ENCODE assay signal across 16 cellular contexts in the genomic region with DNA sequence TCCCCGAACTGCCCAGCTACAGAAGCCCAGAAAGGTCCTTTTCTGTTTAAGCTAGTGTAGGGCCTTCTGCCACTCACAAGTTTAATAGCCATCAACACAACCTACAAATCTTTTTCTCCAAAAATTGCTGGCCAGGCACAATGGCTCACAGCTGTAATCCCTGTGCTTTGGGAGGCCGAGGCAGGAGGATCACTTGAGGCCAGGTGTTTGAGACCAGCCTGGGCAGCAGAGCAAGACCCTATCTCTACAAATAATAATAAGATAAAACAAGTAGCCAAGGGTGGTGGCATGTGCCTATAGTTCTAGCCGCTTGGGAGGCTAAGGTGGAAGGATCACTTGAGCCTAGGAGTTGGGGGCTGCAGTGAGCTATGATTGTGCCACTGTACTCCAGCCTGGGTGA.
DNase-seq lines count a peak whose midpoint lies in the region; ATAC-seq, FAIRE-seq and TF ChIP-seq lines count a peak whose summit lies in the region.
"Had no signal": no experiment of that assay in that cellular context is flagged by ENCODE, and none has a peak within 500 bp of the region (broad histone marks: within the 10 kb centered on the region; RNA-seq: fewer than 3 reads in every experiment).

No MANE protein-coding gene starts in this region.

- no peak overlapping the region for H3K27ac Mint-ChIP-seq in activated CD8-positive, alpha-beta memory T cell treated with anti-CD3 and anti-CD28 coated beads, Interleukin-2, amount 10 ng/mL, durations not matched to agents 7 days and 5 days
- peak overlapping the region in 2 of 3 experiments; percentile 59 to 71 for H3K27ac Mint-ChIP-seq in nephron
- H3K27ac Mint-ChIP-seq: CD14-positive monocyte; CD8-positive, alpha-beta T cell; HFFc6 had no signal

- no peaks in the 10 kb centered on the region for H3K79me2 ChIP-seq in H1 (ENCODE audit: control insufficient read depth in 1 of 2, insufficient read depth in 2 of 2, low read length in 2 of 2)

- no peak for ATAC-seq in activated CD8-positive, alpha-beta memory T cell treated with anti-CD3 and anti-CD28 coated beads, Interleukin-2, amount 10 ng/mL, durations not matched to agents 7 days and 5 days
- ATAC-seq in GM21576 (IDR thresholded peaks at IDR 0.05; ENCODE audit: unreplicated experiment), result no peak
- ATAC-seq: CD8-positive, alpha-beta T cell had no signal

- CTCF ChIA-PET in activated CD8-positive, alpha-beta memory T cell treated with anti-CD3 and anti-CD28 coated beads, Interleukin-2, amount 10 ng/mL, durations not matched to agents 7 days and 5 days (lab: Charles Lee), result interaction anchor here (0.6 kb wide), 1 partner anchor 47 kb away, joined by 3 read pairs; no protein-coding TSS in a partner anchor
- CTCF ChIA-PET in H1 (lab: Charles Lee; ENCODE audit: partially characterized antibody), result interaction anchor here (0.6 to 1.6 kb wide), 4 partner anchors 9 to 121 kb away, joined by 3 to 4 read pairs (median 3); no protein-coding TSS in a partner anchor

- peaks cover 5% of the 10 kb centered on the region for H3K27me3 Mint-ChIP-seq in activated CD8-positive, alpha-beta memory T cell treated with anti-CD3 and anti-CD28 coated beads, Interleukin-2, amount 10 ng/mL, durations not matched to agents 7 days and 5 days
- peaks cover 27% of the 10 kb centered on the region for H3K27me3 Mint-ChIP-seq in nephron (ENCODE audit: low read depth)

- no peak for TF ChIP-seq RAD21 in H1 (IDR thresholded peaks at IDR 0.05 in 1 of 2, conservative IDR thresholded peaks at IDR 0.05 in 1 of 2; ENCODE audit: low read depth in 2 of 2, low read length in 2 of 2)

- H3K23me2 ChIP-seq in H1 (ENCODE audit: low read depth, low read length), result no peaks in the 10 kb centered on the region

- H2BK120ac ChIP-seq in H1 (replicated peaks; ENCODE audit: low read depth, low read length), result no peak overlapping the region

- H3K4me1 ChIP-seq in H1 (replicated peaks in 1 of 4; ENCODE audit: control insufficient read depth in 3 of 4, insufficient read depth in 4 of 4, low read length in 3 of 4), result peaks cover 10 to 21% (median 15%) of the 10 kb centered on the region in 4 experiments; a peak in 5 of 7 replicates
- H3K4me1 ChIP-seq: Caco-2 had no signal

- no peak overlapping the region for H2BK12ac ChIP-seq in H1 (ENCODE audit: low read depth, low read length)

- TF ChIP-seq CTCF in H1 (IDR thresholded peaks at IDR 0.05; ENCODE audit: control extremely low read depth in 1 of 3, insufficient read depth in 1 of 3, low read depth in 1 of 3, low read length in 3 of 3) (no peak), nephron (IDR thresholded peaks at IDR 0.05; ENCODE audit: unreplicated experiment in 3 of 3) (no peak)

- H3K36me3 ChIP-seq in H1 (ENCODE audit: control insufficient read depth in 2 of 4, insufficient read depth in 4 of 4, low read length in 3 of 4), result no peaks in the 10 kb centered on the region

- no peak for TF ChIP-seq POLR2A in H1 (IDR thresholded peaks at IDR 0.05; ENCODE audit: control extremely low read depth in 1 of 2, low read depth in 2 of 2, low read length in 2 of 2)

- no peak overlapping the region for H3K56ac ChIP-seq in H1 (replicated peaks; ENCODE audit: insufficient read length, low read depth, low read length)

- no peak overlapping the region for H4K5ac ChIP-seq in H1 (ENCODE audit: insufficient read length, low read depth, low read length)

- H3K79me1 ChIP-seq in H1 (ENCODE audit: low read depth, low read length), result no peaks in the 10 kb centered on the region

- H3K4me1 Mint-ChIP-seq in activated CD8-positive, alpha-beta memory T cell treated with anti-CD3 and anti-CD28 coated beads, Interleukin-2, amount 10 ng/mL, durations not matched to agents 7 days and 5 days, result peaks cover 8% of the 10 kb centered on the region
- H3K4me1 Mint-ChIP-seq in nephron, result peaks cover 9% of the 10 kb centered on the region

- no peak overlapping the region for H3K23ac ChIP-seq in H1 (ENCODE audit: insufficient read length)

- peaks cover under 1% of the 10 kb centered on the region for H3K9me3 Mint-ChIP-seq in activated CD8-positive, alpha-beta memory T cell treated with anti-CD3 and anti-CD28 coated beads, Interleukin-2, amount 10 ng/mL, durations not matched to agents 7 days and 5 days (ENCODE audit: low read depth)
- no peaks in the 10 kb centered on the region for H3K9me3 Mint-ChIP-seq in nephron
- H3K9me3 Mint-ChIP-seq: CD8-positive, alpha-beta T cell; HFFc6 had no signal

- POLR2A ChIA-PET in H1 (lab: Charles Lee; ENCODE audit: partially characterized antibody), result interaction anchor here (1.0 kb wide), 1 partner anchor 44 kb away, joined by 3 read pairs; no protein-coding TSS in a partner anchor

- H3K4me2 ChIP-seq in H1 (ENCODE audit: insufficient read depth in 1 of 2, low read depth in 2 of 2, low read length in 2 of 2), result no peak overlapping the region

- H3K9ac ChIP-seq in H1 (replicated peaks in 1 of 4; ENCODE audit: extremely low read depth in 1 of 4, low read depth in 3 of 4, low read length in 3 of 4), result no peak overlapping the region

- H3K27ac ChIP-seq in H1 (ENCODE audit: low read depth, low read length), result no peak overlapping the region
- H3K27ac ChIP-seq: 22Rv1 had no signal

- no peak overlapping the region for H2AFZ ChIP-seq in H1 (ENCODE audit: low read length)

- peak; percentile 28 for DNase-seq in activated CD8-positive, alpha-beta memory T cell treated with anti-CD3 and anti-CD28 coated beads for 24 hours
- DNase-seq in activated CD8-positive, alpha-beta memory T cell treated with anti-CD3 and anti-CD28 coated beads, Interleukin-2, amount 10 ng/mL, durations not matched to agents 7 days and 5 days, result no peak
- DNase-seq in H1 (ENCODE audit: low read depth in 1 of 2, low spot score in 2 of 2), result no peak
- no peak for DNase-seq in urothelium cell line (ENCODE audit: low spot score)
- no peak for DNase-seq in NCI-H2107 treated with DMSO at 0.1 percent for 48 hours (lab: John Stamatoyannopoulos, UW; ENCODE audit: unreplicated experiment)
- DNase-seq in NK-92 (lab: John Stamatoyannopoulos, UW; ENCODE audit: unreplicated experiment), result no peak
- DNase-seq: Caco-2; CD8-positive, alpha-beta T cell; GF-D8; HCEC 1CT; HFFc6 had no signal

- no peak overlapping the region for H4K91ac ChIP-seq in H1 (replicated peaks; ENCODE audit: insufficient read length, low read length)

- no peak overlapping the region for H2BK20ac ChIP-seq in H1 (ENCODE audit: low read length)

- no peak overlapping the region for H4K8ac ChIP-seq in H1 (ENCODE audit: extremely low read depth, insufficient read depth, low read length)

- no peak overlapping the region for H3K18ac ChIP-seq in H1 (ENCODE audit: extremely low read depth, low read length)

- H3K9me3 ChIP-seq in H1 (ENCODE audit: insufficient read depth in 2 of 2, low read depth in 1 of 2, low read length in 1 of 2), result no peaks in the 10 kb centered on the region
- H3K9me3 ChIP-seq: Caco-2 had no signal

- 63% methylated on average over 3 of the region's 3 CpGs; no CpG with 5 or more reads in 1 of the 2 experiments for WGBS in H1 (ENCODE audit: extremely low coverage in 1 of 2, insufficient coverage in 1 of 2, insufficient read length in 1 of 2, insufficient replicate concordance in 2 of 2, low coverage in 1 of 2, low lambda C conversion rate in 2 of 2, missing lambda C conversion rate in 1 of 2), 2 experiments

- H3K4me3 ChIP-seq in H1 (ENCODE audit: extremely low read depth in 1 of 4, insufficient read depth in 2 of 4, low read depth in 3 of 4, low read length in 4 of 4), result no peak overlapping the region

- no peak overlapping the region for H3K4me3 Mint-ChIP-seq in activated CD8-positive, alpha-beta memory T cell treated with anti-CD3 and anti-CD28 coated beads, Interleukin-2, amount 10 ng/mL, durations not matched to agents 7 days and 5 days
- H3K4me3 Mint-ChIP-seq in nephron, result no peak overlapping the region
- H3K4me3 Mint-ChIP-seq: CD14-positive monocyte; CD8-positive, alpha-beta T cell; HFFc6 had no signal

- TF ChIP-seq EP300 in H1 (IDR thresholded peaks at IDR 0.05; ENCODE audit: borderline replicate concordance in 1 of 2, low read depth in 2 of 2, low read length in 2 of 2), result no peak

- H3K14ac ChIP-seq in H1 (ENCODE audit: insufficient read length), result no peak overlapping the region

- no peaks in the 10 kb centered on the region for H4K20me1 ChIP-seq in H1 (replicated peaks in 1 of 2; ENCODE audit: control insufficient read depth in 1 of 2, insufficient read depth in 2 of 2, low read length in 2 of 2)

- H2BK5ac ChIP-seq in H1 (ENCODE audit: low read depth, low read length), result no peak overlapping the region

- H2BK15ac ChIP-seq in H1 (ENCODE audit: low read length), result no peak overlapping the region

- no peak overlapping the region for H2AK5ac ChIP-seq in H1 (ENCODE audit: low read depth, low read length)

- FAIRE-seq in H1 (lab: Jason Lieb, UNC), result no peak
- peak; percentile 32 for FAIRE-seq in urothelium cell line (lab: Jason Lieb, UNC)
- FAIRE-seq: HTR-8/SVneo had no signal

- no peak overlapping the region for H3K4ac ChIP-seq in H1 (replicated peaks; ENCODE audit: insufficient read length, low read depth, low read length)

- no peaks in the 10 kb centered on the region; a peak in 2 of 7 replicates for H3K27me3 ChIP-seq in H1 (replicated peaks in 1 of 4; ENCODE audit: control insufficient read depth in 3 of 4, extremely low read depth in 1 of 4, insufficient read depth in 3 of 4, low read length in 3 of 4)

- H3K36me3 Mint-ChIP-seq in activated CD8-positive, alpha-beta memory T cell treated with anti-CD3 and anti-CD28 coated beads, Interleukin-2, amount 10 ng/mL, durations not matched to agents 7 days and 5 days, result no peaks in the 10 kb centered on the region
- peaks cover 3% of the 10 kb centered on the region for H3K36me3 Mint-ChIP-seq in nephron (ENCODE audit: low read depth)
- H3K36me3 Mint-ChIP-seq: CD14-positive monocyte; CD8-positive, alpha-beta T cell had no signal

TF ChIP-seq in H1, 55 proteins besides CTCF, POLR2A, EP300 and RAD21:
- TF ChIP-seq KDM1A (IDR thresholded peaks at IDR 0.05; ENCODE audit: borderline replicate concordance, low read length) (0 out of 2 replicates have a peak, but pooled peaks have one; percentile 12), BCL11A (IDR thresholded peaks at IDR 0.05; ENCODE audit: low read depth in 2 of 2, low read length in 2 of 2) (no peak)
- TF ChIP-seq, protein P1, sequence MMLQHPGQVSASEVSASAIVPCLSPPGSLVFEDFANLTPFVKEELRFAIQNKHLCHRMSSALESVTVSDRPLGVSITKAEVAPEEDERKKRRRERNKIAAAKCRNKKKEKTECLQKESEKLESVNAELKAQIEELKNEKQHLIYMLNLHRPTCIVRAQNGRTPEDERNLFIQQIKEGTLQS (IDR thresholded peaks at IDR 0.05; ENCODE audit: insufficient read depth, low read depth, low read length), result no peak
